Comparison of ENCODE assay signal across 13 cellular contexts in genomic region chr11:62379586-62379985, GRCh38. TPM values are rescaled to one million over a fixed set of nuclear protein-coding genes. Genes with fewer than 3 reads are reported as not detected.
"Had no signal": no experiment of that assay in that cellular context is flagged by ENCODE, and none has a peak within 500 bp of the region (broad histone marks: within the 10 kb centered on the region; RNA-seq: fewer than 3 reads in every experiment).

No MANE protein-coding gene starts in this region.

RNA-seq across cellular contexts. Expression of gene SCGB1A1, which starts 39.2 kb away (rescaled TPM):
- total RNA-seq: cardiac septum; cerebellum; fibroblast of lung; frontal cortex; kidney epithelial cell; liver; lung microvascular endothelial cell; mesenteric fat pad; mucosa of descending colon; naive thymus-derived CD8-positive, alpha-beta T cell; psoas muscle; sigmoid colon; suprapubic skin had no signal
